1 cellular context compared by ENCODE assay signal in the genomic region with DNA sequence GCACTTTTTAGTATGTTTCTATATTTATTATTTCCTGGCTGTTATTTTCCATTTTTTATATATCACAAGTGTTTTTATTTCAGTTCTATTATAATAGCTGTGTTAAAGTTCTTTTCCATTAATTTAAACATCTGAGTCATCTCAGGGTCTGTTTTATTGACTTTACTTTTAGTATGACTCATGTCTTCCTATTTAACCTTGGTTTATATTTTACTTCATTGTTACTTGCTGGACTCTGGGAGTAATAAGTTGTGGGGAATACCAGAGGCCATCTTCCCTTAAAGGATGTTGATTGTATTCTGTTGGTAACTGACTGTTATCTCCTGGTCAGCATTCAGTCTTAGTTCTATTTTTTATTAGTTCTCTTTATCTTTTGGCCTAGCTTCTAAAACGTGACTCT.
TF ChIP-seq lines count a peak whose summit lies in the region.

No MANE protein-coding gene starts in this region.

TF ChIP-seq in IMR-90, 13 proteins besides CTCF, POLR2A, EP300 and RAD21 (continued from another document):
- TF ChIP-seq, protein P1, sequence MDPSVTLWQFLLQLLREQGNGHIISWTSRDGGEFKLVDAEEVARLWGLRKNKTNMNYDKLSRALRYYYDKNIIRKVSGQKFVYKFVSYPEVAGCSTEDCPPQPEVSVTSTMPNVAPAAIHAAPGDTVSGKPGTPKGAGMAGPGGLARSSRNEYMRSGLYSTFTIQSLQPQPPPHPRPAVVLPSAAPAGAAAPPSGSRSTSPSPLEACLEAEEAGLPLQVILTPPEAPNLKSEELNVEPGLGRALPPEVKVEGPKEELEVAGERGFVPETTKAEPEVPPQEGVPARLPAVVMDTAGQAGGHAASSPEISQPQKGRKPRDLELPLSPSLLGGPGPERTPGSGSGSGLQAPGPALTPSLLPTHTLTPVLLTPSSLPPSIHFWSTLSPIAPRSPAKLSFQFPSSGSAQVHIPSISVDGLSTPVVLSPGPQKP (IDR thresholded peaks at IDR 0.05; ENCODE audit: borderline replicate concordance, low read depth, low read length), result no peak
- TF ChIP-seq CEBPB (IDR thresholded peaks at IDR 0.05; ENCODE audit: low read depth, low read length) (no peak), NFE2L2 (IDR thresholded peaks at IDR 0.05; ENCODE audit: low read depth, low read length) (no peak), RFX5 (IDR thresholded peaks at IDR 0.05; ENCODE audit: low read depth, low read length) (no peak), SMC3 (IDR thresholded peaks at IDR 0.05; ENCODE audit: low read depth, low read length) (no peak), MXI1 (IDR thresholded peaks at IDR 0.05; ENCODE audit: borderline replicate concordance, low read depth, low read length) (no peak), MAFK (IDR thresholded peaks at IDR 0.05; ENCODE audit: low read depth, low read length) (no peak), FOS (IDR thresholded peaks at IDR 0.05; ENCODE audit: low read depth, low read length) (no peak), BHLHE40 (IDR thresholded peaks at IDR 0.05; ENCODE audit: low read depth, low read length) (no peak), RCOR1 (IDR thresholded peaks at IDR 0.05; ENCODE audit: insufficient replicate concordance, low read length) (no peak), CHD1 (IDR thresholded peaks at IDR 0.05; ENCODE audit: low read depth, low read length) (no peak)
- TF ChIP-seq, protein P2, sequence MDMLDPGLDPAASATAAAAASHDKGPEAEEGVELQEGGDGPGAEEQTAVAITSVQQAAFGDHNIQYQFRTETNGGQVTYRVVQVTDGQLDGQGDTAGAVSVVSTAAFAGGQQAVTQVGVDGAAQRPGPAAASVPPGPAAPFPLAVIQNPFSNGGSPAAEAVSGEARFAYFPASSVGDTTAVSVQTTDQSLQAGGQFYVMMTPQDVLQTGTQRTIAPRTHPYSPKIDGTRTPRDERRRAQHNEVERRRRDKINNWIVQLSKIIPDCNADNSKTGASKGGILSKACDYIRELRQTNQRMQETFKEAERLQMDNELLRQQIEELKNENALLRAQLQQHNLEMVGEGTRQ (IDR thresholded peaks at IDR 0.05; ENCODE audit: low read depth, low read length), result no peak
TF ChIP-seq in IMR-90: peak in this region for 0.
